Comparison of ENCODE assay signal across 2 cellular contexts in genomic region chr12:7937867-7938506, GRCh38.
TF ChIP-seq lines count a peak whose summit lies in the region.

No MANE protein-coding gene starts in this region.

TF ChIP-seq in A549, 52 proteins besides CTCF, POLR2A, EP300 and RAD21 (continued from another document):
- TF ChIP-seq E2F6 (IDR thresholded peaks at IDR 0.05; ENCODE audit: borderline replicate concordance, low read depth) (no peak), RNF2 (IDR thresholded peaks at IDR 0.05; ENCODE audit: borderline replicate concordance, low read depth) (no peak), ZFP36 (IDR thresholded peaks at IDR 0.05; ENCODE audit: borderline replicate concordance, partially characterized antibody) (no peak), NPAS2 (CRISPR knock-in tag; IDR thresholded peaks at IDR 0.05; ENCODE audit: borderline replicate concordance) (no peak), HES2 (IDR thresholded peaks at IDR 0.05) (no peak), CHD2 (IDR thresholded peaks at IDR 0.05; ENCODE audit: low read length, partially characterized antibody) (no peak), CBX8 (IDR thresholded peaks at IDR 0.05) (no peak), ESRRA (IDR thresholded peaks at IDR 0.05; ENCODE audit: borderline replicate concordance, low read length) (no peak), SREBF2 (IDR thresholded peaks at IDR 0.05) (no peak), ZC3H11A (IDR thresholded peaks at IDR 0.05) (no peak)

TF ChIP-seq in GM23338, 12 proteins besides CTCF, POLR2A, EP300 and RAD21 (continued from another document):
- no peak for TF ChIP-seq ZNF462 (CRISPR knock-in tag; IDR thresholded peaks at IDR 0.05)
- no peak for TF ChIP-seq CREB1 (CRISPR knock-in tag; IDR thresholded peaks at IDR 0.05; ENCODE audit: low read depth)
- TF ChIP-seq POLR2AphosphoS5 (IDR thresholded peaks at IDR 0.05; ENCODE audit: low read depth), result no peak
- no peak for TF ChIP-seq REST (IDR thresholded peaks at IDR 0.05; ENCODE audit: unreplicated experiment)
- TF ChIP-seq STAT1 (IDR thresholded peaks at IDR 0.05; ENCODE audit: unreplicated experiment), result no peak
- TF ChIP-seq JUNB (IDR thresholded peaks at IDR 0.05; ENCODE audit: unreplicated experiment), result no peak
- no peak for TF ChIP-seq EZH2phosphoT487 (IDR thresholded peaks at IDR 0.05; ENCODE audit: unreplicated experiment)
